In genomic region chr12:108854453-108855283, GRCh38 we compare ENCODE assay signal across 1 cellular context.
TF ChIP-seq lines count a peak whose summit lies in the region.

No MANE protein-coding gene starts in this region.

TF ChIP-seq in K562, 482 proteins besides CTCF, POLR2A, EP300 and RAD21 (continued from another document and continues in another):
- TF ChIP-seq, protein P1, sequence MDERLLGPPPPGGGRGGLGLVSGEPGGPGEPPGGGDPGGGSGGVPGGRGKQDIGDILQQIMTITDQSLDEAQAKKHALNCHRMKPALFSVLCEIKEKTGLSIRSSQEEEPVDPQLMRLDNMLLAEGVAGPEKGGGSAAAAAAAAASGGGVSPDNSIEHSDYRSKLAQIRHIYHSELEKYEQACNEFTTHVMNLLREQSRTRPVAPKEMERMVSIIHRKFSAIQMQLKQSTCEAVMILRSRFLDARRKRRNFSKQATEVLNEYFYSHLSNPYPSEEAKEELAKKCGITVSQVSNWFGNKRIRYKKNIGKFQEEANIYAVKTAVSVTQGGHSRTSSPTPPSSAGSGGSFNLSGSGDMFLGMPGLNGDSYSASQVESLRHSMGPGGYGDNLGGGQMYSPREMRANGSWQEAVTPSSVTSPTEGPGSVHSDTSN (CRISPR knock-in tag; IDR thresholded peaks at IDR 0.05; ENCODE audit: low read depth) = no peak
- TF ChIP-seq, protein P1 (tag; conservative IDR thresholded peaks at IDR 0.05; ENCODE audit: low read depth) = 0 out of 2 replicates have a peak, but pooled peaks have one; percentile 5
- peak; percentile 94 for TF ChIP-seq RBM25 (IDR thresholded peaks at IDR 0.05; ENCODE audit: low read depth, low read length, severe bottlenecking)
- TF ChIP-seq SMARCA5 (IDR thresholded peaks at IDR 0.05) = peak; percentile 85
- TF ChIP-seq, protein P2, sequence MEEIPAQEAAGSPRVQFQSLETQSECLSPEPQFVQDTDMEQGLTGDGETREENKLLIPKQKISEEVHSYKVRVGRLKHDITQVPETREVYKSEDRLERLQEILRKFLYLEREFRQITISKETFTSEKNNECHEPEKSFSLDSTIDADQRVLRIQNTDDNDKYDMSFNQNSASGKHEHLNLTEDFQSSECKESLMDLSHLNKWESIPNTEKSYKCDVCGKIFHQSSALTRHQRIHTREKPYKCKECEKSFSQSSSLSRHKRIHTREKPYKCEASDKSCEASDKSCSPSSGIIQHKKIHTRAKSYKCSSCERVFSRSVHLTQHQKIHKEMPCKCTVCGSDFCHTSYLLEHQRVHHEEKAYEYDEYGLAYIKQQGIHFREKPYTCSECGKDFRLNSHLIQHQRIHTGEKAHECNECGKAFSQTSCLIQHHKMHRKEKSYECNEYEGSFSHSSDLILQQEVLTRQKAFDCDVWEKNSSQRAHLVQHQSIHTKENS (CRISPR knock-in tag; IDR thresholded peaks at IDR 0.05) = no peak
- TF ChIP-seq MEIS2 (IDR thresholded peaks at IDR 0.05; ENCODE audit: partially characterized antibody) = peak; percentile 14
- TF ChIP-seq ZNF184 (CRISPR knock-in tag; IDR thresholded peaks at IDR 0.05) = no peak
- TF ChIP-seq SMARCE1 (IDR thresholded peaks at IDR 0.05) = peak; percentile 46
- TF ChIP-seq FOSL1 (tag; conservative IDR thresholded peaks at IDR 0.05) = peak; percentile 81
- no peak for TF ChIP-seq KDM5B (IDR thresholded peaks at IDR 0.05; ENCODE audit: insufficient replicate concordance, low read depth, low read length)
- TF ChIP-seq CHD4 (IDR thresholded peaks at IDR 0.05; ENCODE audit: insufficient read depth, insufficient replicate concordance, low read depth, low read length, poor library complexity, severe bottlenecking) = peak; percentile 83
- TF ChIP-seq ZHX1 (conservative IDR thresholded peaks at IDR 0.05; ENCODE audit: low read length) = no peak
- TF ChIP-seq DPF2 (IDR thresholded peaks at IDR 0.05) = peak; percentile 52
- TF ChIP-seq ARNT (IDR thresholded peaks at IDR 0.05) = peak in 1 of 2 experiments; percentile 74; a peak in 1 of 4 replicates
- TF ChIP-seq ZNF778 (CRISPR knock-in tag; IDR thresholded peaks at IDR 0.05) = no peak
- no peak for TF ChIP-seq SRSF1 (IDR thresholded peaks at IDR 0.05; ENCODE audit: low read depth, low read length)
- peak; percentile 98 for TF ChIP-seq BCOR (IDR thresholded peaks at IDR 0.05)
- TF ChIP-seq JUN (IDR thresholded peaks at IDR 0.05; ENCODE audit: borderline replicate concordance, low read depth, low read length) = 0 out of 2 replicates have a peak, but pooled peaks have one; percentile 47
- TF ChIP-seq JUN (CRISPR knock-in tag; IDR thresholded peaks at IDR 0.05; ENCODE audit: borderline replicate concordance) = no peak
- no peak for TF ChIP-seq ZNF609 (CRISPR knock-in tag; IDR thresholded peaks at IDR 0.05; ENCODE audit: borderline replicate concordance)
- TF ChIP-seq, protein P3, sequence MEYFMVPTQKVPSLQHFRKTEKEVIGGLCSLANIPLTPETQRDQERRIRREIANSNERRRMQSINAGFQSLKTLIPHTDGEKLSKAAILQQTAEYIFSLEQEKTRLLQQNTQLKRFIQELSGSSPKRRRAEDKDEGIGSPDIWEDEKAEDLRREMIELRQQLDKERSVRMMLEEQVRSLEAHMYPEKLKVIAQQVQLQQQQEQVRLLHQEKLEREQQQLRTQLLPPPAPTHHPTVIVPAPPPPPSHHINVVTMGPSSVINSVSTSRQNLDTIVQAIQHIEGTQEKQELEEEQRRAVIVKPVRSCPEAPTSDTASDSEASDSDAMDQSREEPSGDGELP (CRISPR knock-in tag; IDR thresholded peaks at IDR 0.05; ENCODE audit: borderline replicate concordance) = 0 out of 2 replicates have a peak, but pooled peaks have one; percentile 19
- peak; percentile 14; the same call in 1 of the 2 replicates for TF ChIP-seq SMARCA4 (IDR thresholded peaks at IDR 0.05)
- 0 out of 2 replicates have a peak, but pooled peaks have one; percentile 17 for TF ChIP-seq MIER1 (IDR thresholded peaks at IDR 0.05; ENCODE audit: low read depth)
- peak; percentile 68 for TF ChIP-seq CREM (IDR thresholded peaks at IDR 0.05; ENCODE audit: low read depth)
- no peak for TF ChIP-seq KAT8 (IDR thresholded peaks at IDR 0.05; ENCODE audit: low read depth)
- TF ChIP-seq ZNF316 (IDR thresholded peaks at IDR 0.05) = peak; percentile 40; the same call in 1 of the 2 replicates
- TF ChIP-seq ATF1 (CRISPR knock-in tag; IDR thresholded peaks at IDR 0.05) = no peak
- TF ChIP-seq ATF1 (tag; IDR thresholded peaks at IDR 0.05) = peak; percentile 52
- no peak for TF ChIP-seq TARDBP (IDR thresholded peaks at IDR 0.05)
- peak; percentile 20 for TF ChIP-seq PHF20 (IDR thresholded peaks at IDR 0.05; ENCODE audit: partially characterized antibody)
- TF ChIP-seq NFRKB (IDR thresholded peaks at IDR 0.05; ENCODE audit: low read depth) = no peak
- no peak for TF ChIP-seq MCM5 (IDR thresholded peaks at IDR 0.05; ENCODE audit: low read depth)
- TF ChIP-seq ZBTB33 (CRISPR knock-in tag; IDR thresholded peaks at IDR 0.05) = no peak
- 0 out of 2 replicates have a peak, but pooled peaks have one; percentile 11 for TF ChIP-seq MYC (IDR thresholded peaks at IDR 0.05; ENCODE audit: low read depth, low read length)
- no peak for TF ChIP-seq MYC (CRISPR knock-in tag; IDR thresholded peaks at IDR 0.05; ENCODE audit: borderline replicate concordance, low read depth)
- TF ChIP-seq CBX3 (IDR thresholded peaks at IDR 0.05; ENCODE audit: borderline replicate concordance in 1 of 2, low read length in 2 of 2) = peak in 1 of 2 experiments; percentile 88; a peak in 2 of 3 replicates
- TF ChIP-seq ETV5 (CRISPR knock-in tag; IDR thresholded peaks at IDR 0.05; ENCODE audit: low read depth) = 0 out of 2 replicates have a peak, but pooled peaks have one; percentile 20
- TF ChIP-seq LEF1 (IDR thresholded peaks at IDR 0.05) = 0 out of 2 replicates have a peak, but pooled peaks have one; percentile 22
- no peak for TF ChIP-seq ZNF766 (CRISPR knock-in tag; conservative IDR thresholded peaks at IDR 0.05)
- peak; percentile 67; the same call in 1 of the 2 replicates for TF ChIP-seq TRIM28 (IDR thresholded peaks at IDR 0.05)
- TF ChIP-seq TAF7 (tag; IDR thresholded peaks at IDR 0.05) = no peak
- 0 out of 2 replicates have a peak, but pooled peaks have one; percentile 25 for TF ChIP-seq ZBTB12 (CRISPR knock-in tag; IDR thresholded peaks at IDR 0.05)
- TF ChIP-seq, protein P4, sequence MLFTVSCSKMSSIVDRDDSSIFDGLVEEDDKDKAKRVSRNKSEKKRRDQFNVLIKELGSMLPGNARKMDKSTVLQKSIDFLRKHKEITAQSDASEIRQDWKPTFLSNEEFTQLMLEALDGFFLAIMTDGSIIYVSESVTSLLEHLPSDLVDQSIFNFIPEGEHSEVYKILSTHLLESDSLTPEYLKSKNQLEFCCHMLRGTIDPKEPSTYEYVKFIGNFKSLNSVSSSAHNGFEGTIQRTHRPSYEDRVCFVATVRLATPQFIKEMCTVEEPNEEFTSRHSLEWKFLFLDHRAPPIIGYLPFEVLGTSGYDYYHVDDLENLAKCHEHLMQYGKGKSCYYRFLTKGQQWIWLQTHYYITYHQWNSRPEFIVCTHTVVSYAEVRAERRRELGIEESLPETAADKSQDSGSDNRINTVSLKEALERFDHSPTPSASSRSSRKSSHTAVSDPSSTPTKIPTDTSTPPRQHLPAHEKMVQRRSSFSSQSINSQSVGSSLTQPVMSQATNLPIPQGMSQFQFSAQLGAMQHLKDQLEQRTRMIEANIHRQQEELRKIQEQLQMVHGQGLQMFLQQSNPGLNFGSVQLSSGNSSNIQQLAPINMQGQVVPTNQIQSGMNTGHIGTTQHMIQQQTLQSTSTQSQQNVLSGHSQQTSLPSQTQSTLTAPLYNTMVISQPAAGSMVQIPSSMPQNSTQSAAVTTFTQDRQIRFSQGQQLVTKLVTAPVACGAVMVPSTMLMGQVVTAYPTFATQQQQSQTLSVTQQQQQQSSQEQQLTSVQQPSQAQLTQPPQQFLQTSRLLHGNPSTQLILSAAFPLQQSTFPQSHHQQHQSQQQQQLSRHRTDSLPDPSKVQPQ (CRISPR knock-in tag; IDR thresholded peaks at IDR 0.05; ENCODE audit: borderline replicate concordance) = no peak
- no peak for TF ChIP-seq ZFP36 (IDR thresholded peaks at IDR 0.05; ENCODE audit: low read depth, low read length, partially characterized antibody)
- TF ChIP-seq NR4A1 (CRISPR knock-in tag; IDR thresholded peaks at IDR 0.05) = no peak
- TF ChIP-seq NR4A1 (tag; IDR thresholded peaks at IDR 0.05) = no peak
- peak; percentile 74; the same call in 1 of the 2 replicates for TF ChIP-seq CBX1 (IDR thresholded peaks at IDR 0.05; ENCODE audit: low read depth)
